9 cellular contexts compared by ENCODE assay signal in genomic region chr16:11914210-11914758, GRCh38. TPM values are rescaled to one million over a fixed set of nuclear protein-coding genes. Genes with fewer than 3 reads are reported as not detected.
A peak's percentile ranks its signal among the peaks of the same experiment; 100 is the strongest.
DNase-seq lines count a peak whose midpoint lies in the region; ATAC-seq and TF ChIP-seq lines count a peak whose summit lies in the region.
"Had no signal": no experiment of that assay in that cellular context is flagged by ENCODE, and none has a peak within 500 bp of the region (broad histone marks: within the 10 kb centered on the region; RNA-seq: fewer than 3 reads in every experiment).

No MANE protein-coding gene starts in this region.

- H3K27ac ChIP-seq in ascending aorta (peak overlapping the region; percentile 63 to 93), liver (ENCODE audit: low read depth in 1 of 2, low read length in 2 of 2) (peak overlapping the region; percentile 82 to 96), transverse colon (peak overlapping the region; percentile 97 to 99 (median 98))

- H3K9me3 Mint-ChIP-seq in activated naive CD4-positive, alpha-beta T cell treated with anti-CD3 and anti-CD28 coated beads, Interleukin-2, amount 50 U/mL, for 24 hours = no peaks in the 10 kb centered on the region

- H3K9me3 ChIP-seq in ascending aorta = no peaks in the 10 kb centered on the region
- no peaks in the 10 kb centered on the region for H3K9me3 ChIP-seq in liver (ENCODE audit: control insufficient read depth in 4 of 4, low read length in 3 of 4)
- H3K9me3 ChIP-seq in transverse colon = no peaks in the 10 kb centered on the region

- no peaks in the 10 kb centered on the region for H3K27me3 Mint-ChIP-seq in activated naive CD4-positive, alpha-beta T cell treated with anti-CD3 and anti-CD28 coated beads, Interleukin-2, amount 50 U/mL, for 24 hours

- H3K36me3 ChIP-seq in ascending aorta (no peaks in the 10 kb centered on the region), liver (ENCODE audit: control insufficient read depth in 4 of 4, insufficient read depth in 3 of 4, low read depth in 1 of 4, low read length in 3 of 4) (no peaks in the 10 kb centered on the region), transverse colon (no peaks in the 10 kb centered on the region)

- in situ Hi-C loops in transverse colon (cut with MboI; ENCODE audit: low pct_ligation_motif_present in 1 of 4, low pct_unique_long_range_greater_than_20kb in 1 of 4, low sequenced_read_pairs in 3 of 4) = no loop called here

- peaks cover 51% of the 10 kb centered on the region for H3K4me1 Mint-ChIP-seq in activated naive CD4-positive, alpha-beta T cell treated with anti-CD3 and anti-CD28 coated beads, Interleukin-2, amount 50 U/mL, for 24 hours

- TF ChIP-seq CTCF in ascending aorta (IDR thresholded peaks at IDR 0.05) (no peak), liver (IDR thresholded peaks at IDR 0.05; ENCODE audit: low read depth, low read length, missing input control) (no peak), transverse colon (IDR thresholded peaks at IDR 0.05) (no peak)

- H3K4me3 Mint-ChIP-seq in activated naive CD4-positive, alpha-beta T cell treated with anti-CD3 and anti-CD28 coated beads, Interleukin-2, amount 50 U/mL, for 24 hours = peak overlapping the region; percentile 98

- H3K9ac ChIP-seq in liver (ENCODE audit: low read depth in 1 of 2, low read length in 2 of 2) = peak overlapping the region; percentile 50 to 66

- ATAC-seq in HG03025 (IDR thresholded peaks at IDR 0.05; ENCODE audit: low FRiP score, unreplicated experiment) = no peak

- peak overlapping the region; percentile 87 to 99 for H3K4me3 ChIP-seq in ascending aorta
- H3K4me3 ChIP-seq in liver (ENCODE audit: low read depth in 1 of 3, low read length in 3 of 3) = peak overlapping the region; percentile 87 to 98 (median 87)
- peak overlapping the region; percentile 88 to 98 (median 95) for H3K4me3 ChIP-seq in transverse colon

- WGBS in liver = 4% methylated on average over 12 of the region's 12 CpGs
- WGBS in transverse colon (ENCODE audit: low coverage in 1 of 2), 2 donors = 2 to 5% methylated on average over 12 of the region's 12 CpGs

- TF ChIP-seq EP300 in transverse colon (IDR thresholded peaks at IDR 0.05; ENCODE audit: low read depth) = no peak

- H3K27me3 ChIP-seq in ascending aorta (no peaks in the 10 kb centered on the region), liver (ENCODE audit: control insufficient read depth in 4 of 4, insufficient read depth in 4 of 4, low read length in 3 of 4) (no peaks in the 10 kb centered on the region), transverse colon (no peaks in the 10 kb centered on the region)

- peaks cover 12% of the 10 kb centered on the region for H3K36me3 Mint-ChIP-seq in activated naive CD4-positive, alpha-beta T cell treated with anti-CD3 and anti-CD28 coated beads, Interleukin-2, amount 50 U/mL, for 24 hours

- H3K4me1 ChIP-seq in ascending aorta (peaks cover 0 to 36% of the 10 kb centered on the region in 2 donors), liver (ENCODE audit: control insufficient read depth in 4 of 4, insufficient read depth in 4 of 4, low read length in 3 of 4) (peaks cover 2 to 47% (median 34%) of the 10 kb centered on the region in 4 donors), transverse colon (peaks cover 17 to 63% (median 44%) of the 10 kb centered on the region in 4 donors)

- no peak for TF ChIP-seq RAD21 in liver (IDR thresholded peaks at IDR 0.05)

- peak overlapping the region; percentile 98 for H3K27ac Mint-ChIP-seq in activated naive CD4-positive, alpha-beta T cell treated with anti-CD3 and anti-CD28 coated beads, Interleukin-2, amount 50 U/mL, for 24 hours

- no peak for TF ChIP-seq POLR2A in transverse colon (IDR thresholded peaks at IDR 0.05)

- DNase-seq in activated naive CD4-positive, alpha-beta T cell treated with Interleukin-2 at 50 U/mL for 16 hours = no peak
- DNase-seq in ascending aorta (ENCODE audit: low spot score in 2 of 2) (no peak), transverse colon (no peak), activated gamma-delta T cell treated with Interleukin-2 at 50 U/mL for 16 hours (no peak)
- DNase-seq in stimulated activated CD8-positive, alpha-beta memory T cell treated with anti-CD3 and anti-CD28 coated beads, Interleukin-4, amount 100 ng/mL, for 48 hours = no peak

- intact Hi-C loops in ascending aorta (cut with DNase I) (loop anchor here (2.0 kb wide), 1 partner anchor 149 kb away; no protein-coding TSS in a partner anchor), transverse colon (cut with DNase I; ENCODE audit: low total_unique reads) (no loop called here)

TF ChIP-seq in liver, 16 proteins besides CTCF, POLR2A, EP300 and RAD21:
- TF ChIP-seq YY1 (IDR thresholded peaks at IDR 0.05) = peak; percentile 14
- TF ChIP-seq JUND (IDR thresholded peaks at IDR 0.05) = no peak

RNA-seq across cellular contexts. Expression of gene GSPT1, which starts 1.5 kb away (rescaled TPM):
- total RNA-seq in ascending aorta (56.3 TPM), liver (10 to 100 TPM; 48.5 to 67.6 TPM), transverse colon (10 to 100 TPM; 29.9 to 98.9 (median 64.6) TPM)
- polyA plus RNA-seq in liver = 10 to 100 TPM; 24.2 to 35.2 TPM

RNA-seq across cellular contexts. Expression of gene NPIPB2, which starts 27.6 kb away (rescaled TPM):
- 28.1 TPM for total RNA-seq in ascending aorta
- 1 to 10 TPM; 3.3 to 4.9 TPM for total RNA-seq in liver
- polyA plus RNA-seq in liver = 1 to 10 TPM in 1 of 2 donors, under 1 TPM in 1; 0.75 to 3.3 TPM
- 10 to 100 TPM in 3 of 4 donors, 1 to 10 TPM in 1; 8.7 to 92.3 (median 25.2) TPM for total RNA-seq in transverse colon

RNA-seq across cellular contexts. Expression of gene TNFRSF17, which starts 50.7 kb away (rescaled TPM):
- total RNA-seq in ascending aorta (not detected), liver (under 1 TPM; 0.17 to 0.28 TPM), transverse colon (1 to 10 TPM in 2 of 4 donors, not detected in 2; 1.2 to 6.0 TPM)
- 1 to 10 TPM in 1 of 2 donors, not detected in 1; 2.6 TPM for polyA plus RNA-seq in liver
- total RNA-seq: T-helper 2 cell treated with Interferon-gamma antibody and Interleukin-4, amounts not matched to agents 100 ng/mL and 5 ng/mL, for 36 hours had no signal
